In genomic region chr16:3756113-3756512, GRCh38 we compare ENCODE assay signal across 15 cellular contexts. TPM values are rescaled to one million over a fixed set of nuclear protein-coding genes. Genes with fewer than 3 reads are reported as not detected.
DNase-seq lines count a peak whose midpoint lies in the region; ATAC-seq, FAIRE-seq and TF ChIP-seq lines count a peak whose summit lies in the region.
"Had no signal": no experiment of that assay in that cellular context is flagged by ENCODE, and none has a peak within 500 bp of the region (broad histone marks: within the 10 kb centered on the region; RNA-seq: fewer than 3 reads in every experiment).

No MANE protein-coding gene starts in this region.

- BruUV-seq in HepG2 (replicated peaks; lab: Mats Ljungman, UMichigan) = no TSS peak

- TF ChIP-seq EP300 in HepG2 (IDR thresholded peaks at IDR 0.05; ENCODE audit: low read depth in 2 of 2, low read length in 2 of 2) (no peak), HepG2 (CRISPR knock-in tag; IDR thresholded peaks at IDR 0.05; ENCODE audit: borderline replicate concordance) (no peak)

- POLR2A ChIA-PET in HepG2 (lab: Yijun Ruan, JAX) = no interaction called here

- H2AFZ ChIP-seq in HepG2 (ENCODE audit: low read length) = no peak overlapping the region

- H3K27me3 ChIP-seq in liver (ENCODE audit: control insufficient read depth in 4 of 4, insufficient read depth in 4 of 4, low read length in 3 of 4) (no peaks in the 10 kb centered on the region), HepG2 (ENCODE audit: control insufficient read depth in 1 of 2, insufficient read depth in 2 of 2, low read length in 2 of 2) (no peaks in the 10 kb centered on the region), lower lobe of right lung (ENCODE audit: low read depth) (no peaks in the 10 kb centered on the region)

- intact Hi-C loops in HepG2 (cut with micrococcal nuclease; ENCODE audit: unreplicated experiment) (no loop called here), posterior vena cava (cut with DNase I) (no loop called here), lower lobe of right lung (cut with DNase I) (no loop called here)

- H3K27ac ChIP-seq in liver (ENCODE audit: low read depth in 1 of 2, low read length in 2 of 2) (peak overlapping the region; percentile 23 to 65), HepG2 (ENCODE audit: extremely low read length, insufficient read depth, low read length) (no peak overlapping the region), lower lobe of right lung (no peak overlapping the region)

- no peaks in the 10 kb centered on the region for H3K27me3 Mint-ChIP-seq in osteocyte (ENCODE audit: unreplicated experiment)
- H3K27me3 Mint-ChIP-seq: B cell; CD4-positive, alpha-beta T cell had no signal

- no peak overlapping the region for H3K4me3 ChIP-seq in liver (ENCODE audit: low read depth in 1 of 3, low read length in 3 of 3)
- no peak overlapping the region for H3K4me3 ChIP-seq in HepG2 (replicated peaks in 1 of 3; ENCODE audit: insufficient read depth in 1 of 3, low read depth in 2 of 3, low read length in 3 of 3)
- no peak overlapping the region for H3K4me3 ChIP-seq in lower lobe of right lung
- H3K4me3 ChIP-seq: HAP-1 had no signal

- CTCF ChIA-PET in HepG2 (lab: Yijun Ruan, JAX; ENCODE audit: low intra/inter-chr PET ratio, low total read pairs) = no interaction called here

- H3K9me3 ChIP-seq in liver (ENCODE audit: control insufficient read depth in 4 of 4, low read length in 3 of 4) (no peaks in the 10 kb centered on the region), HepG2 (ENCODE audit: low read length) (no peaks in the 10 kb centered on the region), lower lobe of right lung (no peaks in the 10 kb centered on the region)
- H3K9me3 ChIP-seq: HAP-1 had no signal

- DNase-seq in HepG2 (ENCODE audit: low spot score) (no peak), left lobe of liver (ENCODE audit: low spot score) (peak; percentile 61), posterior vena cava (ENCODE audit: low spot score) (peak; percentile 23), lower lobe of right lung (no peak), osteocyte (ENCODE audit: extremely low spot score, unreplicated experiment) (no peak)
- DNase-seq in activated naive CD4-positive, alpha-beta T cell treated with anti-CD3 and anti-CD28 coated beads, Interleukin-2, amount 50 U/mL, for 16 hours = no peak
- DNase-seq: C1 segment of cervical spinal cord; CD4-positive, alpha-beta T cell; DMS79; GOT3 had no signal

- H3K4me1 Mint-ChIP-seq in osteocyte (ENCODE audit: unreplicated experiment) = peaks cover 13% of the 10 kb centered on the region
- H3K4me1 Mint-ChIP-seq: B cell had no signal

- FAIRE-seq in HepG2 (lab: Jason Lieb, UNC) = no peak
- FAIRE-seq: A204.1, GM12891 had no signal

- in situ Hi-C loops in HepG2 (cut with HindIII; ENCODE audit: extremely low pct_ligation_motif_present, low pct_unique_long_range_greater_than_20kb) = no loop called here

- no peaks in the 10 kb centered on the region for H3K79me2 ChIP-seq in HepG2 (ENCODE audit: insufficient read depth, low read length)

- H3K9ac ChIP-seq in liver (ENCODE audit: low read depth in 1 of 2, low read length in 2 of 2) (no peak overlapping the region), HepG2 (ENCODE audit: insufficient read depth, low read depth, low read length) (no peak overlapping the region)

- no peak overlapping the region for H3K27ac Mint-ChIP-seq in osteocyte (ENCODE audit: unreplicated experiment)
- H3K27ac Mint-ChIP-seq: B cell; CD4-positive, alpha-beta T cell had no signal

- no peak overlapping the region for H3K4me2 ChIP-seq in HepG2 (ENCODE audit: low read depth, low read length)

- no peaks in the 10 kb centered on the region for H4K20me1 ChIP-seq in HepG2 (ENCODE audit: insufficient read depth, low read length)

- H3K36me3 Mint-ChIP-seq in osteocyte (ENCODE audit: unreplicated experiment) = peaks cover 46% of the 10 kb centered on the region

- H3K36me3 ChIP-seq in liver (ENCODE audit: control insufficient read depth in 4 of 4, insufficient read depth in 3 of 4, low read depth in 1 of 4, low read length in 3 of 4) (peaks cover 7 to 47% (median 25%) of the 10 kb centered on the region in 4 donors), HepG2 (replicated peaks in 1 of 2; ENCODE audit: control insufficient read depth in 1 of 2, insufficient read depth in 2 of 2, low read length in 2 of 2) (peaks cover 30 to 84% of the 10 kb centered on the region in 2 experiments), lower lobe of right lung (peaks cover 95% of the 10 kb centered on the region)

- WGBS in liver = 83% methylated on average over 9 of the region's 9 CpGs
- WGBS in HepG2 (ENCODE audit: low lambda C conversion rate) = 96% methylated on average over 9 of the region's 9 CpGs

- no peaks in the 10 kb centered on the region for H3K9me3 Mint-ChIP-seq in osteocyte (ENCODE audit: unreplicated experiment)
- H3K9me3 Mint-ChIP-seq: CD4-positive, alpha-beta T cell had no signal

- H3K4me1 ChIP-seq in liver (ENCODE audit: control insufficient read depth in 4 of 4, insufficient read depth in 4 of 4, low read length in 3 of 4) = peaks cover 0 to 18% (median 12%) of the 10 kb centered on the region in 4 donors
- H3K4me1 ChIP-seq in HepG2 (ENCODE audit: insufficient read depth, low read length) = no peaks in the 10 kb centered on the region
- H3K4me1 ChIP-seq in lower lobe of right lung = no peaks in the 10 kb centered on the region
- H3K4me1 ChIP-seq: HAP-1 had no signal

- TF ChIP-seq CTCF in liver (IDR thresholded peaks at IDR 0.05; ENCODE audit: low read depth, low read length, missing input control) (no peak), HepG2 (CRISPR knock-in tag; IDR thresholded peaks at IDR 0.05) (no peak), lower lobe of right lung (IDR thresholded peaks at IDR 0.05) (no peak), osteocyte (IDR thresholded peaks at IDR 0.05) (no peak)

- H3K4me3 Mint-ChIP-seq in osteocyte (ENCODE audit: unreplicated experiment) = no peak overlapping the region
- H3K4me3 Mint-ChIP-seq: B cell; CD4-positive, alpha-beta T cell had no signal

- TF ChIP-seq POLR2A in HepG2 (IDR thresholded peaks at IDR 0.05; ENCODE audit: insufficient read depth in 1 of 2, low read depth in 2 of 2, low read length in 2 of 2) = no peak

- no peak for ATAC-seq in HepG2
- peak; percentile 83 for ATAC-seq in left lobe of liver
- ATAC-seq in lower lobe of right lung = no peak

- no peak for TF ChIP-seq RAD21 in liver (IDR thresholded peaks at IDR 0.05)
- no peak for TF ChIP-seq RAD21 in HepG2 (CRISPR knock-in tag; IDR thresholded peaks at IDR 0.05)

TF ChIP-seq in liver, 16 proteins besides CTCF, POLR2A, EP300 and RAD21 (continues in another document):
- no peak for TF ChIP-seq NR2F2 (IDR thresholded peaks at IDR 0.05)
- TF ChIP-seq, protein P1, sequence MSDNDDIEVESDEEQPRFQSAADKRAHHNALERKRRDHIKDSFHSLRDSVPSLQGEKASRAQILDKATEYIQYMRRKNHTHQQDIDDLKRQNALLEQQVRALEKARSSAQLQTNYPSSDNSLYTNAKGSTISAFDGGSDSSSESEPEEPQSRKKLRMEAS (IDR thresholded peaks at IDR 0.05) = no peak
- TF ChIP-seq SP1 (IDR thresholded peaks at IDR 0.05) = no peak
- TF ChIP-seq TAF1 (conservative IDR thresholded peaks at IDR 0.05) = no peak

TF ChIP-seq in HepG2, 621 proteins besides CTCF, POLR2A, EP300 and RAD21 (continues in another document):
- TF ChIP-seq ZBTB42 (CRISPR knock-in tag; IDR thresholded peaks at IDR 0.05) = no peak
- no peak for TF ChIP-seq MYPOP (CRISPR knock-in tag; IDR thresholded peaks at IDR 0.05)
- TF ChIP-seq POGZ (CRISPR knock-in tag; IDR thresholded peaks at IDR 0.05) = no peak
- TF ChIP-seq ZNF296 (CRISPR knock-in tag; conservative IDR thresholded peaks at IDR 0.05) = no peak

RNA-seq across cellular contexts. Expression of gene TRAP1, which starts 38.8 kb away (rescaled TPM):
- total RNA-seq in liver = 100 to 1,000 TPM in 1 of 2 donors, 10 to 100 TPM in 1; 96.0 to 129 TPM
- 100 to 1,000 TPM in 1 of 2 donors, 10 to 100 TPM in 1; 78.3 to 148 TPM for polyA plus RNA-seq in liver
- total RNA-seq in HepG2 (2016; rRNA removed; fragmentation: Illumina TruSeq; extraction: Trizol) = 112 and 127 TPM in 2 replicates
- 28.9 and 31.8 TPM in 2 replicates for total RNA-seq in HepG2 (2016; cell fraction: cytosol; rRNA removed; fragmentation: Illumina TruSeq; extraction: Trizol; ENCODE audit: low read depth)
- 104 and 130 TPM in 2 replicates for total RNA-seq in HepG2 (2016; cell fraction: insoluble cytoplasmic fraction; rRNA removed; fragmentation: Illumina TruSeq; extraction: Trizol)
- total RNA-seq in HepG2 (2016; cell fraction: membrane; rRNA removed; fragmentation: Illumina TruSeq; extraction: Trizol) = 40.6 and 42.7 TPM in 2 replicates
- 81.3 and 97.5 TPM in 2 replicates for total RNA-seq in HepG2 (2016; cell fraction: nucleus; rRNA removed; fragmentation: Illumina TruSeq; extraction: Trizol)
- 240 and 283 TPM in 2 replicates for polyA plus RNA-seq in HepG2 (2011; rRNA removed)
- 125 and 163 TPM in 2 replicates for polyA plus RNA-seq in HepG2 (2011; cell fraction: cytosol; rRNA removed)
- polyA plus RNA-seq in HepG2 (2011; cell fraction: nucleus; rRNA removed) = 405 and 449 TPM in 2 replicates
- polyA plus RNA-seq in HepG2 (2012) = 173 and 189 TPM in 2 replicates
- polyA plus RNA-seq in HepG2 (2016; cell fraction: cytosol; fragmentation: Illumina TruSeq; extraction: Trizol; ENCODE audit: low read depth) = 15.5 and 18.4 TPM in 2 replicates
- polyA plus RNA-seq in HepG2 (2016; cell fraction: insoluble cytoplasmic fraction; fragmentation: Illumina TruSeq; extraction: Trizol; ENCODE audit: low read depth) = 106 and 121 TPM in 2 replicates
- polyA plus RNA-seq in HepG2 (2016; cell fraction: membrane; fragmentation: Illumina TruSeq; extraction: Trizol; ENCODE audit: low read depth) = 25.7 and 26.7 TPM in 2 replicates
- 169 and 193 TPM in 2 replicates for polyA plus RNA-seq in HepG2 (2016; cell fraction: nucleus; fragmentation: Illumina TruSeq; extraction: Trizol; ENCODE audit: insufficient read depth, low read depth)
- 623 and 697 TPM in 2 replicates for polyA minus RNA-seq in HepG2 (2011; rRNA and poly(A)+ RNA removed; ENCODE audit: low replicate concordance)
- 98.0 and 120 TPM in 2 replicates for polyA minus RNA-seq in HepG2 (2011; cell fraction: cytosol; rRNA and poly(A)+ RNA removed)
- polyA minus RNA-seq in HepG2 (2011; cell fraction: nucleus; rRNA and poly(A)+ RNA removed) = 105 and 109 TPM in 2 replicates
- 154 TPM for total RNA-seq in left lobe of liver
- total RNA-seq in posterior vena cava = 10 to 100 TPM; 61.4 to 65.0 TPM
- total RNA-seq in lower lobe of right lung = 51.8 TPM
- total RNA-seq in osteocyte = 76.3 and 81.9 TPM in 2 replicates

Comparison
In these comparisons a context has a peak if more than half of its experiments do, and no peak if none do; other contexts are left out.
1. H3K27ac ChIP-seq: peak in liver (2 of 2); none in HepG2 (single experiment) and lower lobe of right lung (single experiment).
2. DNase-seq: peak in left lobe of liver (single experiment) and posterior vena cava (single experiment); none in HepG2 (single experiment), lower lobe of right lung (single experiment), osteocyte (single experiment) and activated naive CD4-positive, alpha-beta T cell treated with anti-CD3 and anti-CD28 coated beads, Interleukin-2, amount 50 U/mL, for 16 hours (single experiment).